In genomic region chr15:69910511-69910910, GRCh38 we compare ENCODE assay signal across 17 cellular contexts.
DNase-seq lines count a peak whose midpoint lies in the region; ATAC-seq and TF ChIP-seq lines count a peak whose summit lies in the region.
"Had no signal": no experiment of that assay in that cellular context is flagged by ENCODE, and none has a peak within 500 bp of the region (broad histone marks: within the 10 kb centered on the region; RNA-seq: fewer than 3 reads in every experiment).

No MANE protein-coding gene starts in this region.

- H3K4me1 ChIP-seq in GM23338 (ENCODE audit: insufficient read depth) (peaks cover 22% of the 10 kb centered on the region), HUES6 (ENCODE audit: control insufficient read depth, insufficient read depth, low read length) (peaks cover 37% of the 10 kb centered on the region), NT2/D1 (ENCODE audit: insufficient read depth, insufficient read length) (peaks cover 8% of the 10 kb centered on the region), endodermal cell (ENCODE audit: control insufficient read depth, insufficient read depth, low read length) (peaks cover 18% of the 10 kb centered on the region)

- peak; percentile 58 for ATAC-seq in GM23338
- no peak for ATAC-seq in HG03039 (IDR thresholded peaks at IDR 0.05; ENCODE audit: unreplicated experiment)
- no peak for ATAC-seq in HG03280 (IDR thresholded peaks at IDR 0.05; ENCODE audit: unreplicated experiment)
- ATAC-seq: GM12878, HepG2 had no signal

- no peak overlapping the region for H3K4me3 ChIP-seq in GM23338
- H3K4me3 ChIP-seq in HUES6 (ENCODE audit: low read depth, low read length), result no peak overlapping the region
- H3K4me3 ChIP-seq in NT2/D1 (ENCODE audit: insufficient read length, low read depth), result no peak overlapping the region
- H3K4me3 ChIP-seq in endodermal cell (ENCODE audit: low read length), result no peak overlapping the region
- H3K4me3 ChIP-seq: BLaER1 treated with 17β-estradiol and CSF1 and Interleukin-3, amounts not matched to agents 10 nM and 100 nM; GM12878; GM23248; HAP-1 had no signal

- no peak overlapping the region for H2AFZ ChIP-seq in GM23338
- H2AFZ ChIP-seq: GM23248 had no signal

- DNase-seq in GM23338 (ENCODE audit: low spot score) (peak; percentile 10), NT2/D1 (ENCODE audit: low read depth, low spot score) (peak; percentile 46), endodermal cell (peak; percentile 53), C1 segment of cervical spinal cord (lab: John Stamatoyannopoulos, UW) (no peak), NOMO-1 (lab: John Stamatoyannopoulos, UW; ENCODE audit: unreplicated experiment in 2 of 2) (no peak)
- DNase-seq: 8988T; CD4-positive, alpha-beta T cell; DMS79; GM23248; HFFc6 had no signal

- H3K36me3 ChIP-seq in GM23338 (ENCODE audit: insufficient read depth), result no peaks in the 10 kb centered on the region
- no peaks in the 10 kb centered on the region for H3K36me3 ChIP-seq in HUES6 (ENCODE audit: control insufficient read depth, insufficient read depth, low read length)
- no peaks in the 10 kb centered on the region for H3K36me3 ChIP-seq in NT2/D1 (ENCODE audit: insufficient read depth, insufficient read length, low read length)
- no peaks in the 10 kb centered on the region for H3K36me3 ChIP-seq in endodermal cell (ENCODE audit: control insufficient read depth, insufficient read depth, low read length)
- H3K36me3 ChIP-seq: BLaER1 treated with 17β-estradiol and CSF1 and Interleukin-3, amounts not matched to agents 10 nM and 100 nM; HAP-1 had no signal

- H3K9me3 ChIP-seq in HUES6 (ENCODE audit: control insufficient read depth, insufficient read depth, low read depth, low read length), result no peaks in the 10 kb centered on the region
- H3K9me3 ChIP-seq in NT2/D1 (ENCODE audit: insufficient read depth, low read length), result 0 out of 2 replicates have a peak, but pooled peaks cover 9% of the 10 kb centered on the region
- H3K9me3 ChIP-seq in endodermal cell (ENCODE audit: control insufficient read depth, low read length), result no peaks in the 10 kb centered on the region

- H3K27me3 ChIP-seq in GM23338 (ENCODE audit: insufficient read depth) (no peaks in the 10 kb centered on the region), HUES6 (ENCODE audit: control insufficient read depth, insufficient read depth, low read length) (peaks cover 7% of the 10 kb centered on the region; the same call in 1 of the 2 replicates), NT2/D1 (ENCODE audit: insufficient read depth, insufficient read length) (peaks cover 19% of the 10 kb centered on the region), endodermal cell (ENCODE audit: control insufficient read depth, insufficient read depth, low read length, poor library complexity, severe bottlenecking) (no peaks in the 10 kb centered on the region)
- H3K27me3 ChIP-seq: BLaER1 treated with 17β-estradiol and CSF1 and Interleukin-3, amounts not matched to agents 10 nM and 100 nM had no signal

- H4K20me1 ChIP-seq in GM23338 (replicated peaks; ENCODE audit: insufficient read depth), result no peaks in the 10 kb centered on the region
- H4K20me1 ChIP-seq: BLaER1 treated with 17β-estradiol and CSF1 and Interleukin-3, amounts not matched to agents 10 nM and 100 nM had no signal

- no peaks in the 10 kb centered on the region for H3K9me2 ChIP-seq in GM23338 (ENCODE audit: insufficient read depth)

- no peaks in the 10 kb centered on the region for H3K36me3 Mint-ChIP-seq in GM23338 (ENCODE audit: low read depth)
- H3K36me3 Mint-ChIP-seq in endodermal cell (ENCODE audit: low read depth), result no peaks in the 10 kb centered on the region

- peak overlapping the region; percentile 35; the same call in 1 of the 2 replicates for H3K4me2 ChIP-seq in GM23338
- H3K4me2 ChIP-seq: BLaER1 treated with 17β-estradiol and CSF1 and Interleukin-3, amounts not matched to agents 10 nM and 100 nM had no signal

- H3K27ac ChIP-seq in GM23338 (ENCODE audit: low read depth), result no peak overlapping the region
- no peak overlapping the region for H3K27ac ChIP-seq in HUES6 (ENCODE audit: low read depth, low read length)
- H3K27ac ChIP-seq in endodermal cell (ENCODE audit: low read depth, low read length), result peak overlapping the region; percentile 1
- H3K27ac ChIP-seq: BLaER1 treated with 17β-estradiol and CSF1 and Interleukin-3, amounts not matched to agents 10 nM and 100 nM; GM23248 had no signal

- no peaks in the 10 kb centered on the region for H3K79me2 ChIP-seq in GM23338 (replicated peaks; ENCODE audit: insufficient read depth)

- H3K9ac ChIP-seq in HUES6 (ENCODE audit: low read length), result peak overlapping the region; percentile 12
- no peak overlapping the region for H3K9ac ChIP-seq in NT2/D1 (ENCODE audit: insufficient read length, low read depth)
- no peak overlapping the region for H3K9ac ChIP-seq in endodermal cell (ENCODE audit: extremely low read depth, low read length, poor library complexity, severe bottlenecking)
- H3K9ac ChIP-seq: BLaER1 treated with 17β-estradiol and CSF1 and Interleukin-3, amounts not matched to agents 10 nM and 100 nM; GM23248 had no signal

- H3K9me3 Mint-ChIP-seq in GM23338, result no peaks in the 10 kb centered on the region; the same call in 2 of the 3 replicates
- H3K9me3 Mint-ChIP-seq in endodermal cell, result no peaks in the 10 kb centered on the region
- H3K9me3 Mint-ChIP-seq: CD4-positive, alpha-beta T cell; HFFc6 had no signal

- no peak overlapping the region for H3K4me3 Mint-ChIP-seq in GM23338
- H3K4me3 Mint-ChIP-seq in endodermal cell, result no peak overlapping the region
- H3K4me3 Mint-ChIP-seq: CD4-positive, alpha-beta T cell; HFFc6 had no signal

- H3F3A ChIP-seq in GM23338 (replicated peaks; ENCODE audit: low read depth), result no peaks in the 10 kb centered on the region

- no peak overlapping the region for H3K27ac Mint-ChIP-seq in GM23338
- peak overlapping the region; percentile 5 for H3K27ac Mint-ChIP-seq in endodermal cell
- H3K27ac Mint-ChIP-seq: CD4-positive, alpha-beta T cell; HFFc6 had no signal

- H3K27me3 Mint-ChIP-seq in GM23338 (ENCODE audit: insufficient read depth, low read depth, poor library complexity) (peaks cover 3% of the 10 kb centered on the region), endodermal cell (ENCODE audit: insufficient read depth) (no peaks in the 10 kb centered on the region)
- H3K27me3 Mint-ChIP-seq: CD4-positive, alpha-beta T cell had no signal

- TF ChIP-seq CTCF in GM23338 (conservative IDR thresholded peaks at IDR 0.05; ENCODE audit: low read depth in 2 of 2) (no peak), endodermal cell (conservative IDR thresholded peaks at IDR 0.05) (no peak)

- H3K4me1 Mint-ChIP-seq in GM23338 (peaks cover 33% of the 10 kb centered on the region), endodermal cell (peaks cover 58% of the 10 kb centered on the region)

- WGBS in endodermal cell (ENCODE audit: insufficient coverage in 1 of 2, insufficient read length in 1 of 2), 2 experiments, result 7 to 28% methylated on average over 2 of the region's 2 CpGs

TF ChIP-seq in GM23338, 12 proteins besides CTCF, POLR2A, EP300 and RAD21:
- TF ChIP-seq ZNF331 (CRISPR knock-in tag; IDR thresholded peaks at IDR 0.05; ENCODE audit: low read depth) (no peak), JUNB (IDR thresholded peaks at IDR 0.05; ENCODE audit: unreplicated experiment) (no peak), POLR2AphosphoS5 (IDR thresholded peaks at IDR 0.05; ENCODE audit: low read depth) (no peak)

Comparison
In these comparisons a context has a peak if more than half of its experiments do, and no peak if none do; other contexts are left out.
1. DNase-seq: peak in GM23338 (single experiment), NT2/D1 (single experiment) and endodermal cell (single experiment); none in C1 segment of cervical spinal cord (0 of 14) and NOMO-1 (0 of 2).